1 cellular context compared by ENCODE assay signal in genomic region chr20:50372770-50373088, GRCh38.
TF ChIP-seq lines count a peak whose summit lies in the region.

No MANE protein-coding gene starts in this region.

TF ChIP-seq in HepG2, 621 proteins besides CTCF, POLR2A, EP300 and RAD21 (continued from another document and continues in another):
- TF ChIP-seq ZNF318 (CRISPR knock-in tag; IDR thresholded peaks at IDR 0.05), result no peak
- TF ChIP-seq HNF4A (CRISPR knock-in tag; IDR thresholded peaks at IDR 0.05), result 0 out of 2 replicates have a peak, but pooled peaks have one; percentile 24
- TF ChIP-seq SNAPC2 (CRISPR knock-in tag; IDR thresholded peaks at IDR 0.05), result no peak
- TF ChIP-seq XRCC5 (optimal IDR thresholded peaks at IDR 0.05; ENCODE audit: low read length), result peak; percentile 69
- peak; percentile 37; the same call in 1 of the 2 replicates for TF ChIP-seq HNF4G (IDR thresholded peaks at IDR 0.05; ENCODE audit: borderline replicate concordance, low read depth, low read length)
- TF ChIP-seq HNF4G (CRISPR knock-in tag; IDR thresholded peaks at IDR 0.05; ENCODE audit: borderline replicate concordance, low read depth), result no peak; the same call in 1 of the 2 replicates
- no peak for TF ChIP-seq RNF219 (CRISPR knock-in tag; IDR thresholded peaks at IDR 0.05)
- TF ChIP-seq ZNF776 (CRISPR knock-in tag; IDR thresholded peaks at IDR 0.05), result no peak
- TF ChIP-seq PRDM10 (CRISPR knock-in tag; IDR thresholded peaks at IDR 0.05; ENCODE audit: low read depth), result no peak
- TF ChIP-seq IRF2 (CRISPR knock-in tag; IDR thresholded peaks at IDR 0.05), result peak; percentile 59
- no peak for TF ChIP-seq TARDBP (CRISPR knock-in tag; IDR thresholded peaks at IDR 0.05)
- TF ChIP-seq DZIP1 (CRISPR knock-in tag; IDR thresholded peaks at IDR 0.05), result peak; percentile 20; the same call in 1 of the 2 replicates
- peak; percentile 10; the same call in 1 of the 2 replicates for TF ChIP-seq ZFX (CRISPR knock-in tag; IDR thresholded peaks at IDR 0.05; ENCODE audit: low read depth)
- TF ChIP-seq MED1 (CRISPR knock-in tag; IDR thresholded peaks at IDR 0.05), result peak; percentile 45; the same call in 1 of the 2 replicates
- TF ChIP-seq TFE3 (CRISPR knock-in tag; IDR thresholded peaks at IDR 0.05), result peak; percentile 99
- peak; percentile 33; the same call in 1 of the 2 replicates for TF ChIP-seq MTA1 (CRISPR knock-in tag; IDR thresholded peaks at IDR 0.05; ENCODE audit: borderline replicate concordance)
- no peak for TF ChIP-seq ZNF317 (CRISPR knock-in tag; IDR thresholded peaks at IDR 0.05)
- TF ChIP-seq BHLHE40 (IDR thresholded peaks at IDR 0.05; ENCODE audit: low read length), result peak; percentile 68; the same call in 1 of the 2 replicates
- peak; percentile 19; the same call in 1 of the 2 replicates for TF ChIP-seq MED13 (CRISPR knock-in tag; IDR thresholded peaks at IDR 0.05)
- TF ChIP-seq PATZ1 (CRISPR knock-in tag; IDR thresholded peaks at IDR 0.05), result peak; percentile 95
- no peak for TF ChIP-seq ZNF274 (CRISPR knock-in tag; IDR thresholded peaks at IDR 0.05)
- no peak for TF ChIP-seq NAIF1 (CRISPR knock-in tag; IDR thresholded peaks at IDR 0.05; ENCODE audit: borderline replicate concordance)
- no peak for TF ChIP-seq ZNF18 (CRISPR knock-in tag; IDR thresholded peaks at IDR 0.05; ENCODE audit: insufficient replicate concordance)
- TF ChIP-seq USF2 (IDR thresholded peaks at IDR 0.05; ENCODE audit: low read depth, low read length), result no peak
- TF ChIP-seq USF2 (CRISPR knock-in tag; IDR thresholded peaks at IDR 0.05; ENCODE audit: borderline replicate concordance), result no peak
- 0 out of 2 replicates have a peak, but pooled peaks have one; percentile 22 for TF ChIP-seq BCL6 (CRISPR knock-in tag; IDR thresholded peaks at IDR 0.05)
- TF ChIP-seq KAT2B (IDR thresholded peaks at IDR 0.05; ENCODE audit: borderline replicate concordance, low read depth, low read length), result no peak
- no peak for TF ChIP-seq PITX1 (CRISPR knock-in tag; IDR thresholded peaks at IDR 0.05)
- TF ChIP-seq ATRX (CRISPR knock-in tag; IDR thresholded peaks at IDR 0.05; ENCODE audit: borderline replicate concordance), result no peak
